ENCODE assay signal across 8 cellular contexts in genomic region chr17:56979091-56979480, GRCh38. TPM values are rescaled to one million over a fixed set of nuclear protein-coding genes. Genes with fewer than 3 reads are reported as not detected.
DNase-seq lines count a peak whose midpoint lies in the region; ATAC-seq and TF ChIP-seq lines count a peak whose summit lies in the region.

No MANE protein-coding gene starts in this region.

- H3K9me3 ChIP-seq in Loucy (ENCODE audit: insufficient read depth, low read depth, low read length) (no peaks in the 10 kb centered on the region), endocrine pancreas (ENCODE audit: control insufficient read depth, low read length) (no peaks in the 10 kb centered on the region), smooth muscle cell (replicated peaks; ENCODE audit: low read depth) (no peaks in the 10 kb centered on the region)

- H3K4me1 ChIP-seq in Loucy (ENCODE audit: insufficient read depth, low read length, poor library complexity, severe bottlenecking): peaks cover 14% of the 10 kb centered on the region
- H3K4me1 ChIP-seq in endocrine pancreas (ENCODE audit: control insufficient read depth, insufficient read depth, low read length): no peaks in the 10 kb centered on the region
- peaks cover 28% of the 10 kb centered on the region for H3K4me1 ChIP-seq in smooth muscle cell (ENCODE audit: low read depth)

- H3K9me2 ChIP-seq in Loucy (replicated peaks; ENCODE audit: low read depth, low read length): no peaks in the 10 kb centered on the region

- peaks cover 4% of the 10 kb centered on the region for H3K27me3 ChIP-seq in Loucy (ENCODE audit: insufficient read depth, low read length, poor library complexity, severe bottlenecking)
- H3K27me3 ChIP-seq in endocrine pancreas (ENCODE audit: control insufficient read depth, insufficient read depth, low read length): no peaks in the 10 kb centered on the region
- no peaks in the 10 kb centered on the region for H3K27me3 ChIP-seq in smooth muscle cell (ENCODE audit: low read depth)

- no peak overlapping the region for H3K27ac ChIP-seq in smooth muscle cell (ENCODE audit: low read depth)

- no peak for ATAC-seq in HG03095 (IDR thresholded peaks at IDR 0.05; ENCODE audit: unreplicated experiment)

- H3K9ac ChIP-seq in Loucy (ENCODE audit: low read depth, low read length, poor library complexity, severe bottlenecking) (peak overlapping the region; percentile 65), endocrine pancreas (ENCODE audit: control insufficient read depth, insufficient read depth, low read length) (peak overlapping the region; percentile 27), smooth muscle cell (ENCODE audit: low read depth) (no peak overlapping the region)

- no peaks in the 10 kb centered on the region for H3F3A ChIP-seq in Loucy (ENCODE audit: low read depth)
- no peaks in the 10 kb centered on the region for H3F3A ChIP-seq in smooth muscle cell (ENCODE audit: low read depth)

- no peaks in the 10 kb centered on the region for H3K36me3 ChIP-seq in Loucy (ENCODE audit: insufficient read depth, low read length)
- H3K36me3 ChIP-seq in endocrine pancreas (ENCODE audit: control insufficient read depth, insufficient read depth, low read length): no peaks in the 10 kb centered on the region
- H3K36me3 ChIP-seq in smooth muscle cell (ENCODE audit: low read depth): no peaks in the 10 kb centered on the region

- H3K79me2 ChIP-seq in Loucy (ENCODE audit: insufficient read depth, low read length) (no peaks in the 10 kb centered on the region), smooth muscle cell (ENCODE audit: low read depth) (no peaks in the 10 kb centered on the region)

- H3K4me2 ChIP-seq in Loucy (ENCODE audit: low read depth, low read length, poor library complexity, severe bottlenecking) (peak overlapping the region; percentile 93), smooth muscle cell (peak overlapping the region; percentile 94)

- no peak for TF ChIP-seq CTCF in Loucy (conservative IDR thresholded peaks at IDR 0.05; ENCODE audit: low read length)
- TF ChIP-seq CTCF in smooth muscle cell (IDR thresholded peaks at IDR 0.05; ENCODE audit: borderline replicate concordance, insufficient read depth, poor library complexity, severe bottlenecking): no peak

- H3K4me3 ChIP-seq in Loucy (ENCODE audit: low read length, poor library complexity, severe bottlenecking) (peak overlapping the region; percentile 91), endocrine pancreas (ENCODE audit: control insufficient read depth, insufficient read depth, low read length) (peak overlapping the region; percentile 78), smooth muscle cell (no peak overlapping the region)

- 49% methylated on average over 3 of the region's 3 CpGs for whole genome bisulfite sequencing in smooth muscle cell (ENCODE audit: low lambda C conversion rate)

- H2AFZ ChIP-seq in Loucy (ENCODE audit: low read length) (peak overlapping the region; percentile 88), smooth muscle cell (ENCODE audit: low read depth) (peak overlapping the region; percentile 98)

- peak; percentile 20 for DNase-seq in NCI-H1105 treated with DMSO at 0.1 percent for 48 hours (lab: John Stamatoyannopoulos, UW)
- no peak for DNase-seq in NCI-H1105 (lab: John Stamatoyannopoulos, UW)
- DNase-seq in smooth muscle cell (lab: John Stamatoyannopoulos, UW; ENCODE audit: unreplicated experiment): no peak
- no peak for DNase-seq in NCI-H82 (lab: John Stamatoyannopoulos, UW)
- DNase-seq in C1 segment of cervical spinal cord (lab: John Stamatoyannopoulos, UW): no peak

- H4K20me1 ChIP-seq in Loucy (ENCODE audit: insufficient read depth, low read length, poor library complexity, severe bottlenecking) (no peaks in the 10 kb centered on the region), smooth muscle cell (ENCODE audit: low read depth) (no peaks in the 10 kb centered on the region)

RNA-seq across cellular contexts. Expression of gene SCPEP1, which starts 1.2 kb away (rescaled TPM):
- 32.0 and 48.5 TPM in 2 replicates for total RNA-seq in smooth muscle cell
- 37.0 and 42.8 TPM in 2 replicates for polyA plus RNA-seq in smooth muscle cell

RNA-seq across cellular contexts. Expression of gene COIL, which starts 18.2 kb away (rescaled TPM):
- 29.2 and 30.3 TPM in 2 replicates for total RNA-seq in smooth muscle cell
- polyA plus RNA-seq in smooth muscle cell: 15.5 and 20.3 TPM in 2 replicates
